In the genomic region with DNA sequence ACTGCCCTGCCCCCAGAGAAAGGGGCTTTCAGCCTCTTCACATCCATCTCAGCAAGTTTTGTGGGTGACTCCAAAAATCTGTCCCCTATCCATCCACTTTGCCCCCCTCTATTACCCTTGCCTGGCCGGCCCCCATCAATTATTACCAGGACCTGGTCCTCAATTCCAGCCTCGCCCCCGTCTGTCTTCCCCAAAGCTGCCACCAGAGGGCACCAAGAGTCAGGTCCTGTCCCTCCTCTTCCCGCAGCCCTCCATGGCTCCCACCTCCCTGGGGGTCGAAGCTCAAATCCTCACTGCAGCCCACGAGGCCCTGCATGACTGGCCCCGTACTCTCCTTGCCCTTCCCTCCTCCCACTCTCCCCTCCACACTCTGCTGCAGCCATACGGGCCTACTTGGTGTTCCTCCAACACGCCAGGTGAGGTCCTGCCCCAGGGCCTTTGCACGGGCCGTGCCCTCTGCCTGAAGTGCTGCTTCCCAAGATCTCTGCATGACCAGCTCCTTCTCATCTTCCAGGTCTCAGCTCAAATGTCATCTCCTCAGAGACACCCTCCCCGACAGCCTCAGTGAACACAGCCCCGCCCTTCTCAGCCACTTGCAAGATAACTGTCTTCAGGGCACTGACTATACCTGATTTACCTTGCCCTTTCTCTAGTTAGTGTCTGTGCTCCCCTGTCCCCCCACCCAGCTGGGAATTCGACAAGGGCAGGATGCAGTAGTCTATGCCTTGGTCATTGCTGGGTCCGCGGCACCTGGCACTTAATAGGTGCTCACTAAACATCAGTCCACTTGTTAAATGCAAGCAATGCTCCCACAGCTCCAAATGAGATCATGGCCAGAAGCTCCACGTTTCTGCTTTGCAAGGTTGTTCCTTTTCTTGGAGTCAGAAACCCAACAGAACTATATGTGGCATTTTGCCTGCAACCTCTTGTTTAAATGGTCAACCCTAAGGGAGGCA, we compare ENCODE assay signal across 8 cellular contexts. TPM values are rescaled to one million over a fixed set of nuclear protein-coding genes. Genes with fewer than 3 reads are reported as not detected.
A peak's percentile ranks its signal among the peaks of the same experiment; 100 is the strongest.
DNase-seq lines count a peak whose midpoint lies in the region; ATAC-seq, FAIRE-seq and TF ChIP-seq lines count a peak whose summit lies in the region.

No MANE protein-coding gene starts in this region.

- DNase-seq in AG04449 (ENCODE audit: low read depth, low spot score) (no peak), GM20000 (ENCODE audit: low spot score) (peak; percentile 83), T-helper 22 cell (ENCODE audit: low read depth) (peak; percentile 34), body of pancreas (peak; percentile 63 to 72 (median 66)), keratinocyte (ENCODE audit: low read depth, low spot score) (no peak), NCI-H2029 (lab: John Stamatoyannopoulos, UW) (no peak), NCI-H1694 (lab: John Stamatoyannopoulos, UW) (no peak)
- peak; percentile 80 to 84 for DNase-seq in stimulated activated CD4-positive, alpha-beta T cell treated with anti-CD3 and anti-CD28 coated beads, Interleukin-2, amount 100 ng/mL, for 24 hours

- H4K20me1 ChIP-seq in keratinocyte (ENCODE audit: control insufficient read depth, extremely low read depth, insufficient read depth, low read length): no peaks in the 10 kb centered on the region

- H3K36me3 ChIP-seq in body of pancreas (replicated peaks in 1 of 2; ENCODE audit: insufficient read depth in 1 of 2, low read depth in 2 of 2) (no peaks in the 10 kb centered on the region), keratinocyte (ENCODE audit: control insufficient read depth in 2 of 2, extremely low read depth in 1 of 2, insufficient read depth in 2 of 2, low read length in 2 of 2) (no peaks in the 10 kb centered on the region)

- ATAC-seq in body of pancreas: peak; percentile 45

- no peaks in the 10 kb centered on the region for H3K9me3 ChIP-seq in body of pancreas
- H3K9me3 ChIP-seq in keratinocyte (ENCODE audit: control insufficient read depth, low read depth, low read length): no peaks in the 10 kb centered on the region

- FAIRE-seq in keratinocyte (lab: Jason Lieb, UNC): peak; percentile 51

- intact Hi-C loops in body of pancreas (cut with DNase I): loop anchor here (10.0 kb wide), 1 partner anchor 59 kb away; a partner anchor contains a TSS

- TF ChIP-seq CTCF in AG04449 (IDR thresholded peaks at IDR 0.05; ENCODE audit: insufficient read depth, low read length, missing control alignments) (peak; percentile 79), GM20000 (IDR thresholded peaks at IDR 0.05; ENCODE audit: extremely low read depth, missing control alignments) (peak; percentile 60), body of pancreas (IDR thresholded peaks at IDR 0.05) (peak; percentile 4 to 73 (median 54)), keratinocyte (optimal IDR thresholded peaks at IDR 0.05 in 1 of 3, IDR thresholded peaks at IDR 0.05 in 1 of 3, conservative IDR thresholded peaks at IDR 0.05 in 1 of 3; ENCODE audit: extremely low read depth in 1 of 3, insufficient read depth in 2 of 3, low read length in 3 of 3) (peak; percentile 77 to 85 (median 80))

- H3K27me3 ChIP-seq in body of pancreas (peaks cover 0 to 18% of the 10 kb centered on the region in 2 donors), keratinocyte (ENCODE audit: control insufficient read depth, extremely low read depth, insufficient read depth, low read length) (peaks cover 26% of the 10 kb centered on the region)

- CTCF ChIA-PET in AG04449 (lab: Yijun Ruan, JAX): interaction anchor here (0.7 to 6.1 kb wide), 21 partner anchors 9 to 215 kb away, joined by 3 to 60 read pairs (median 6); a partner anchor contains a TSS

- H3K4me1 ChIP-seq in body of pancreas: peaks cover 4% of the 10 kb centered on the region
- H3K4me1 ChIP-seq in keratinocyte (ENCODE audit: control insufficient read depth, extremely low read depth, insufficient read depth, low read length): peaks cover 13% of the 10 kb centered on the region

- POLR2A ChIA-PET in AG04449 (lab: Yijun Ruan, JAX): no interaction called here

- WGBS in body of pancreas, 2 donors: 50 to 65% methylated on average over 16 to 17 of the region's 17 CpGs

- no peak for TF ChIP-seq POLR2A in body of pancreas (IDR thresholded peaks at IDR 0.05)

- dilution Hi-C loops in keratinocyte (cut with MboI; ENCODE audit: extremely low pct_ligation_motif_present, low sequenced_read_pairs): no loop called here

- no peak overlapping the region for H3K4me2 ChIP-seq in keratinocyte (ENCODE audit: control insufficient read depth, extremely low read depth, insufficient read depth, low read depth, low read length)

- no peaks in the 10 kb centered on the region for H3K9me1 ChIP-seq in keratinocyte (ENCODE audit: control insufficient read depth, extremely low read depth, insufficient read depth, low read length)

- peak overlapping the region; percentile 34 for H3K9ac ChIP-seq in keratinocyte (ENCODE audit: control insufficient read depth, extremely low read depth, insufficient read depth, low read length)

- H3K27ac ChIP-seq in body of pancreas (no peak overlapping the region), keratinocyte (ENCODE audit: control insufficient read depth, insufficient read depth, low read length) (peak overlapping the region; percentile 64)

- no peaks in the 10 kb centered on the region for H3K79me2 ChIP-seq in keratinocyte (ENCODE audit: control insufficient read depth, insufficient read depth, low read length)

- H2AFZ ChIP-seq in keratinocyte (ENCODE audit: control insufficient read depth, low read length): no peak overlapping the region

- H3K4me3 ChIP-seq in AG04449 (ENCODE audit: low read depth, low read length) (no peak overlapping the region), body of pancreas (no peak overlapping the region), keratinocyte (ENCODE audit: control insufficient read depth in 2 of 3, extremely low read depth in 1 of 3, insufficient read depth in 2 of 3, low read depth in 1 of 3, low read length in 3 of 3) (no peak overlapping the region)

RNA-seq across cellular contexts. Expression of a gene that starts 16.8 kb away (rescaled TPM):
- 10 to 100 TPM in 1 of 2 donors, 1 to 10 TPM in 1; 6.0 to 11.5 TPM for total RNA-seq in body of pancreas
- polyA plus RNA-seq in keratinocyte: 0.41 to 1.1 TPM (median 1.1 TPM) in 3 replicates
- not detected for polyA plus RNA-seq in keratinocyte (2011; ENCODE audit: low read depth)
- 0.41 and 1.4 TPM in 2 replicates for polyA plus RNA-seq in keratinocyte (2011; cell fraction: cytosol; rRNA removed)
- polyA plus RNA-seq in keratinocyte (2011; cell fraction: nucleus; rRNA removed): 0.97 and 2.1 TPM in 2 replicates
- 0.20 and 1.4 TPM in 2 replicates for polyA plus RNA-seq in keratinocyte (2012; ENCODE audit: low replicate concordance)
- 1.8 to 4.3 TPM (median 2.9 TPM) in 3 replicates for polyA minus RNA-seq in keratinocyte
- polyA minus RNA-seq in keratinocyte (2011; cell fraction: cytosol; rRNA and poly(A)+ RNA removed): 2.7 TPM
- polyA minus RNA-seq in keratinocyte (2011; cell fraction: nucleus; rRNA and poly(A)+ RNA removed): 1.6 and 3.0 TPM in 2 replicates

RNA-seq across cellular contexts. Expression of a gene that starts 36.4 kb away (rescaled TPM):
- 10 to 100 TPM in 1 of 2 donors, 1 to 10 TPM in 1; 8.8 to 21.1 TPM for total RNA-seq in body of pancreas
- 1.2 to 3.5 TPM (median 1.3 TPM) in 3 replicates for polyA plus RNA-seq in keratinocyte
- polyA plus RNA-seq in keratinocyte (2011; ENCODE audit: low read depth): 0.51 TPM
- 1.2 and 1.5 TPM in 2 replicates for polyA plus RNA-seq in keratinocyte (2011; cell fraction: cytosol; rRNA removed)
- 2.8 and 3.9 TPM in 2 replicates for polyA plus RNA-seq in keratinocyte (2011; cell fraction: nucleus; rRNA removed)
- polyA plus RNA-seq in keratinocyte (2012; ENCODE audit: low replicate concordance): 0.78 and 1.9 TPM in 2 replicates
- polyA minus RNA-seq in keratinocyte: 0.83 to 5.8 TPM (median 1.4 TPM) in 3 replicates
- 1.7 TPM for polyA minus RNA-seq in keratinocyte (2011; cell fraction: cytosol; rRNA and poly(A)+ RNA removed)
- 1.9 and 2.3 TPM in 2 replicates for polyA minus RNA-seq in keratinocyte (2011; cell fraction: nucleus; rRNA and poly(A)+ RNA removed)

RNA-seq across cellular contexts. Expression of a gene that starts 41.2 kb away (rescaled TPM):
- total RNA-seq in body of pancreas: 100 to 1,000 TPM in 1 of 2 donors, 10 to 100 TPM in 1; 72.9 to 132 TPM
- polyA plus RNA-seq in keratinocyte: 0.04 TPM in 1 of 3 replicates, not detected in the others
- polyA plus RNA-seq in keratinocyte (2011; ENCODE audit: low read depth): 0.50 TPM
- polyA plus RNA-seq in keratinocyte (2011; cell fraction: cytosol; rRNA removed): not detected in 2 replicates
- 0.19 and 0.27 TPM in 2 replicates for polyA plus RNA-seq in keratinocyte (2011; cell fraction: nucleus; rRNA removed)
- polyA plus RNA-seq in keratinocyte (2012; ENCODE audit: low replicate concordance): 0.06 TPM in 1 of 2 replicates, not detected in the other
- not detected in 3 replicates for polyA minus RNA-seq in keratinocyte
- polyA minus RNA-seq in keratinocyte (2011; cell fraction: cytosol; rRNA and poly(A)+ RNA removed): not detected
- not detected in 2 replicates for polyA minus RNA-seq in keratinocyte (2011; cell fraction: nucleus; rRNA and poly(A)+ RNA removed)

RNA-seq across cellular contexts. Expression of a gene that starts 58.0 kb away (rescaled TPM):
- total RNA-seq in body of pancreas: 100 to 1,000 TPM in 1 of 2 donors, 10 to 100 TPM in 1; 18.9 to 125 TPM
- 0.01 TPM in 1 of 3 replicates, not detected in the others for polyA plus RNA-seq in keratinocyte
- not detected for polyA plus RNA-seq in keratinocyte (2011; ENCODE audit: low read depth)
- polyA plus RNA-seq in keratinocyte (2011; cell fraction: cytosol; rRNA removed): not detected in 2 replicates
- 0.03 TPM in 1 of 2 replicates, not detected in the other for polyA plus RNA-seq in keratinocyte (2011; cell fraction: nucleus; rRNA removed)
- polyA plus RNA-seq in keratinocyte (2012; ENCODE audit: low replicate concordance): 0.03 and 0.25 TPM in 2 replicates
- not detected in 3 replicates for polyA minus RNA-seq in keratinocyte
- polyA minus RNA-seq in keratinocyte (2011; cell fraction: cytosol; rRNA and poly(A)+ RNA removed): not detected
- not detected in 2 replicates for polyA minus RNA-seq in keratinocyte (2011; cell fraction: nucleus; rRNA and poly(A)+ RNA removed)

Comparison
In these comparisons a context has a peak if more than half of its experiments do, and no peak if none do; other contexts are left out.
1. DNase-seq: peak in GM20000 (single experiment), T-helper 22 cell (single experiment), body of pancreas (4 of 4) and stimulated activated CD4-positive, alpha-beta T cell treated with anti-CD3 and anti-CD28 coated beads, Interleukin-2, amount 100 ng/mL, for 24 hours (2 of 2); none in AG04449 (single experiment), keratinocyte (single experiment), NCI-H2029 (single experiment) and NCI-H1694 (single experiment).
2. Peak in every context shown above with its lines, with median percentiles within 50 percentile points of each other: CTCF ChIP-seq.